18 cellular contexts compared by ENCODE assay signal in the genomic region with DNA sequence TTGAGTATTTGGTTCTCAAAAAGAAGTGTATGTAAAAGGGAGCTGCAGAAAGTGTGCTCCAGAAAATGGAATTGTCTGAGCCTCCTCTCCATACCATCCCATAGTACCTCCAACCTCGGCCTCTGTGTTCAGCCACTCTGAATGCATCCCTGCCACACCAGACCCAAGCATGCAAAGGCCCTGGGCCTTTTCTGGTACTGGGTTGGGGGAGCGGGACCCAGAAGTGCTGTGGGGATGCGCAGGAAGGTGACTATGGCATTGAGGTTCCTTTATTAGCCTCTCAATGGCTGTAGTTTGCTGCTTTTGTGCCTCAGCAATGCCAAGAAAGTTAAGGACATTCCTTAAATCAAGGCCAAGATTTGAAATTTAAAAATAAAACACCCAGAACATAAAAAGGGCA.
"Had no signal": no experiment of that assay in that cellular context is flagged by ENCODE, and none has a peak within 500 bp of the region (broad histone marks: within the 10 kb centered on the region; RNA-seq: fewer than 3 reads in every experiment).

No MANE protein-coding gene starts in this region.

- H3K36me3 Mint-ChIP-seq: activated naive CD4-positive, alpha-beta T cell treated with anti-CD3 and anti-CD28 coated beads, Interleukin-2, amount 50 U/mL, for 24 hours; memory B cell had no signal

- H3K4me3 ChIP-seq: heart left ventricle, smooth muscle cell had no signal

- ATAC-seq: activated CD8-positive, alpha-beta T cell treated with anti-CD3 and anti-CD28 coated beads, Interleukin-2, amount 10 ng/mL, durations not matched to agents 7 days and 5 days; heart left ventricle; left colon; sciatic nerve had no signal

- H3K9me3 Mint-ChIP-seq: activated naive CD4-positive, alpha-beta T cell treated with anti-CD3 and anti-CD28 coated beads, Interleukin-2, amount 50 U/mL, for 24 hours; memory B cell had no signal

- H3K9me3 ChIP-seq: heart left ventricle had no signal

- H3K4me2 ChIP-seq: smooth muscle cell had no signal

- H3K27ac Mint-ChIP-seq: activated CD8-positive, alpha-beta T cell treated with anti-CD3 and anti-CD28 coated beads, Interleukin-2, amount 10 ng/mL, durations not matched to agents 7 days and 5 days; activated naive CD4-positive, alpha-beta T cell treated with anti-CD3 and anti-CD28 coated beads, Interleukin-2, amount 50 U/mL, for 24 hours; endodermal cell; memory B cell had no signal

- H3K27ac ChIP-seq: WERI-Rb-1 had no signal

- DNase-seq: activated CD4-positive, alpha-beta T cell treated with anti-CD3 and anti-CD28 coated beads for 1 hour; activated CD4-positive, alpha-beta T cell treated with anti-CD3 and anti-CD28 coated beads, Interleukin-2, amount 50 U/mL, for 1 hour; activated CD8-positive, alpha-beta T cell treated with anti-CD3 and anti-CD28 coated beads, Interleukin-2, amount 10 ng/mL, durations not matched to agents 7 days and 5 days; activated gamma-delta T cell treated with Interleukin-2 at 50 U/mL for 16 hours; cerebellar nuclear complex; cortex of kidney; endodermal cell; heart left ventricle; left colon; stimulated activated CD4-positive, alpha-beta T cell treated with anti-CD3 and anti-CD28 coated beads, Interleukin-2, amount 100 ng/mL, for 48 hours; stimulated activated CD8-positive, alpha-beta memory T cell treated with anti-CD3 and anti-CD28 coated beads, Interleukin-4, amount 100 ng/mL, for 48 hours; stimulated activated naive CD4-positive, alpha-beta T cell; T-helper 1 cell; WERI-Rb-1 had no signal

- H3K4me3 Mint-ChIP-seq: activated CD8-positive, alpha-beta T cell treated with anti-CD3 and anti-CD28 coated beads, Interleukin-2, amount 10 ng/mL, durations not matched to agents 7 days and 5 days had no signal

- H3K36me3 ChIP-seq: heart left ventricle, WERI-Rb-1 had no signal
